ENCODE assay signal across 8 cellular contexts in genomic region chr11:72721276-72721675, GRCh38. TPM values are rescaled to one million over a fixed set of nuclear protein-coding genes. Genes with fewer than 3 reads are reported as not detected.
DNase-seq lines count a peak whose midpoint lies in the region; ATAC-seq and TF ChIP-seq lines count a peak whose summit lies in the region.

No MANE protein-coding gene starts in this region.

- H3K36me3 Mint-ChIP-seq in activated naive CD4-positive, alpha-beta T cell treated with anti-CD3 and anti-CD28 coated beads, Interleukin-2, amount 50 U/mL, for 24 hours: no peaks in the 10 kb centered on the region

- H3K9me3 ChIP-seq in breast epithelium (no peaks in the 10 kb centered on the region), mucosa of descending colon (no peaks in the 10 kb centered on the region)

- H3K9me3 Mint-ChIP-seq in activated naive CD4-positive, alpha-beta T cell treated with anti-CD3 and anti-CD28 coated beads, Interleukin-2, amount 50 U/mL, for 24 hours: no peaks in the 10 kb centered on the region

- H3K4me1 ChIP-seq in breast epithelium (peaks cover 4 to 17% of the 10 kb centered on the region in 2 donors), mucosa of descending colon (ENCODE audit: low read depth) (peaks cover 24% of the 10 kb centered on the region), urinary bladder (ENCODE audit: insufficient read depth) (no peaks in the 10 kb centered on the region)

- TF ChIP-seq CTCF in breast epithelium (IDR thresholded peaks at IDR 0.05) (no peak), mucosa of descending colon (IDR thresholded peaks at IDR 0.05) (no peak)

- TF ChIP-seq POLR2A in breast epithelium (IDR thresholded peaks at IDR 0.05): no peak

- 14% methylated on average over 3 of the region's 3 CpGs for WGBS in urinary bladder

- ATAC-seq in mucosa of descending colon: no peak

- H3K27ac Mint-ChIP-seq in activated naive CD4-positive, alpha-beta T cell treated with anti-CD3 and anti-CD28 coated beads, Interleukin-2, amount 50 U/mL, for 24 hours: peak overlapping the region; percentile 90

- peak overlapping the region; percentile 97 for H3K4me3 Mint-ChIP-seq in activated naive CD4-positive, alpha-beta T cell treated with anti-CD3 and anti-CD28 coated beads, Interleukin-2, amount 50 U/mL, for 24 hours

- no peak for DNase-seq in activated naive CD4-positive, alpha-beta T cell treated with Interleukin-2 at 50 U/mL for 16 hours
- DNase-seq in breast epithelium (ENCODE audit: low spot score in 2 of 2) (no peak), mucosa of descending colon (no peak), NCI-H774 (lab: John Stamatoyannopoulos, UW) (no peak), ecto neural progenitor cell (ENCODE audit: low spot score) (no peak), NCI-H2171 (lab: John Stamatoyannopoulos, UW) (no peak)

- H3K4me1 Mint-ChIP-seq in activated naive CD4-positive, alpha-beta T cell treated with anti-CD3 and anti-CD28 coated beads, Interleukin-2, amount 50 U/mL, for 24 hours: peaks cover 77% of the 10 kb centered on the region

- H3K27me3 ChIP-seq in breast epithelium: no peaks in the 10 kb centered on the region

- H3K36me3 ChIP-seq in breast epithelium: no peaks in the 10 kb centered on the region
- H3K36me3 ChIP-seq in mucosa of descending colon (ENCODE audit: low read depth): no peaks in the 10 kb centered on the region
- no peaks in the 10 kb centered on the region for H3K36me3 ChIP-seq in urinary bladder (ENCODE audit: insufficient read depth)

- H3K4me3 ChIP-seq in breast epithelium (peak overlapping the region; percentile 59 to 90 (median 68)), mucosa of descending colon (peak overlapping the region; percentile 46), urinary bladder (ENCODE audit: low read depth, low read length) (peak overlapping the region; percentile 68)

- intact Hi-C loops in breast epithelium (cut with DNase I; ENCODE audit: low total_unique reads): loop anchor here (10.0 kb wide), 3 partner anchors 64 to 454 kb away; partner anchors contain the start of gene ATG16L2
- intact Hi-C loops in mucosa of descending colon (cut with DNase I, micrococcal nuclease): loop anchor here (5.0 to 10.0 kb wide), 2 partner anchors 71 to 74 kb away; partner anchors contain the start of gene STARD10 (in 2 of the 2)

- H3K27ac ChIP-seq in breast epithelium: peak overlapping the region; percentile 85 to 91
- no peak overlapping the region for H3K27ac ChIP-seq in urinary bladder (ENCODE audit: low read depth)

- H3K27me3 Mint-ChIP-seq in activated naive CD4-positive, alpha-beta T cell treated with anti-CD3 and anti-CD28 coated beads, Interleukin-2, amount 50 U/mL, for 24 hours: no peaks in the 10 kb centered on the region

RNA-seq across cellular contexts. Expression of gene ARAP1, which starts 30.9 kb away (rescaled TPM):
- total RNA-seq in breast epithelium: 100 to 1,000 TPM in 1 of 3 donors, 10 to 100 TPM in 2; 85.9 to 109 (median 97.0) TPM
- 10 to 100 TPM; 69.3 to 84.8 (median 84.0) TPM for total RNA-seq in mucosa of descending colon
- 88.6 TPM for total RNA-seq in urinary bladder
- 66.5 TPM for polyA plus RNA-seq in urinary bladder

RNA-seq across cellular contexts. Expression of gene PDE2A, which starts 47.1 kb away (rescaled TPM):
- total RNA-seq in breast epithelium (10 to 100 TPM; 23.7 to 85.9 (median 67.0) TPM), mucosa of descending colon (10 to 100 TPM in 1 of 3 donors, 1 to 10 TPM in 2; 7.0 to 45.9 (median 9.6) TPM), urinary bladder (18.6 TPM)
- polyA plus RNA-seq in urinary bladder: 56.1 TPM
